Comparison of ENCODE assay signal across 1 cellular context in genomic region chr2:138523013-138523672, GRCh38.
TF ChIP-seq lines count a peak whose summit lies in the region.

No MANE protein-coding gene starts in this region.

TF ChIP-seq in GM12878, 131 proteins besides CTCF, POLR2A, EP300 and RAD21 (continued from another document):
- TF ChIP-seq RAD51 (IDR thresholded peaks at IDR 0.05), result peak; percentile 70
- peak; percentile 30; the same call in 1 of the 2 replicates for TF ChIP-seq FOXM1 (IDR thresholded peaks at IDR 0.05; ENCODE audit: low read depth, low read length)
- TF ChIP-seq PKNOX1 (IDR thresholded peaks at IDR 0.05), result peak; percentile 67; the same call in 1 of the 2 replicates
- TF ChIP-seq BACH1 (IDR thresholded peaks at IDR 0.05; ENCODE audit: borderline replicate concordance), result peak; percentile 52; the same call in 1 of the 2 replicates
- 0 out of 2 replicates have a peak, but pooled peaks have one; percentile 23 for TF ChIP-seq IKZF1 (conservative IDR thresholded peaks at IDR 0.05)
- peak; percentile 56; the same call in 1 of the 2 replicates for TF ChIP-seq RELB (IDR thresholded peaks at IDR 0.05; ENCODE audit: low read depth)
- TF ChIP-seq SKIL (IDR thresholded peaks at IDR 0.05; ENCODE audit: low read depth, poor library complexity, severe bottlenecking), result peak; percentile 54
- TF ChIP-seq GABPA (IDR thresholded peaks at IDR 0.05; ENCODE audit: low read depth), result 0 out of 2 replicates have a peak, but pooled peaks have one; percentile 5
